ENCODE assay signal across 8 cellular contexts in genomic region chr17:35373532-35373983, GRCh38. TPM values are rescaled to one million over a fixed set of nuclear protein-coding genes. Genes with fewer than 3 reads are reported as not detected.
DNase-seq lines count a peak whose midpoint lies in the region; ATAC-seq and TF ChIP-seq lines count a peak whose summit lies in the region.

Gene SLFN11, minus strand, starts transcription at chr17:35373621. Its CDS starts 9,814 bp downstream, at chr17:35363807.

- peaks cover 0 to 4% of the 10 kb centered on the region in 2 donors for H3K9me3 Mint-ChIP-seq in natural killer cell

- no peaks in the 10 kb centered on the region for H3K36me3 ChIP-seq in PC-3 (ENCODE audit: low read depth, low read length)

- POLR2A ChIA-PET in PC-3 (lab: Charles Lee; ENCODE audit: unreplicated experiment): no interaction called here

- H3K27me3 Mint-ChIP-seq in natural killer cell (ENCODE audit: low read depth in 2 of 2): no peaks in the 10 kb centered on the region

- intact Hi-C loops in PC-3 (cut with micrococcal nuclease) (loop anchor here (5.0 to 10.0 kb wide), 2 partner anchors 89 to 119 kb away; no protein-coding TSS in a partner anchor), natural killer cell (cut with micrococcal nuclease) (loop anchor here (5.0 kb wide), 3 partner anchors 59 to 131 kb away; partner anchors contain the start of genes SLFN12, SLFN13 and SLFN5)

- H3K9ac ChIP-seq in PC-3 (ENCODE audit: low read length): peak within 1 kb of the TSS; percentile 72

- H3K9me2 ChIP-seq in PC-3 (replicated peaks; ENCODE audit: low read length): no peaks in the 10 kb centered on the region

- no peaks in the 10 kb centered on the region for H3K4me1 ChIP-seq in PC-3 (ENCODE audit: insufficient read depth, low read length)

- ATAC-seq in HG03139 (IDR thresholded peaks at IDR 0.05; ENCODE audit: unreplicated experiment) (peak; percentile 46), PC-3 (peak; percentile 80), natural killer cell (peak; percentile 78 to 86 (median 83))

- no peaks in the 10 kb centered on the region for H3K27me3 ChIP-seq in PC-3 (ENCODE audit: low read length)

- H3K79me2 ChIP-seq in PC-3 (ENCODE audit: low read length): no peaks in the 10 kb centered on the region

- H3K4me3 Mint-ChIP-seq in natural killer cell: peak within 1 kb of the TSS; percentile 98

- no peaks in the 10 kb centered on the region for H4K20me1 ChIP-seq in PC-3 (ENCODE audit: low read length)

- CTCF ChIA-PET in PC-3 (lab: Charles Lee): interaction anchor here (0.6 kb wide), 1 partner anchor 126 kb away, joined by 5 read pairs; no protein-coding TSS in a partner anchor

- peaks cover 23 to 37% of the 10 kb centered on the region in 2 donors for H3K4me1 Mint-ChIP-seq in natural killer cell

- no TSS peak for BruUV-seq in PC-3 (replicated peaks; lab: Mats Ljungman, UMichigan)

- DNase-seq in G401 (ENCODE audit: low spot score) (peak; percentile 8), PC-3 (peak; percentile 53), fibroblast of gingiva (ENCODE audit: low read depth) (peak; percentile 97), natural killer cell (peak; percentile 62), middle frontal gyrus (ENCODE audit: extremely low spot score, low spot score) (no peak)
- DNase-seq in activated T-helper 1 cell treated with anti-CD3 and anti-CD28 coated beads, Interleukin-2, amount 50 U/mL, for 16 hours (ENCODE audit: low read depth in 1 of 2, low spot score in 1 of 2): peak; percentile 46 to 77
- peak; percentile 69 to 86 (median 82) for DNase-seq in stimulated activated naive CD4-positive, alpha-beta T cell (lab: John Stamatoyannopoulos, UW)

- peak within 1 kb of the TSS; percentile 95 to 97 for H3K27ac Mint-ChIP-seq in natural killer cell

- peak within 1 kb of the TSS; percentile 87 for H2AFZ ChIP-seq in PC-3 (ENCODE audit: low read length)

- peak within 1 kb of the TSS; percentile 78 for H3K4me3 ChIP-seq in PC-3 (ENCODE audit: low read length)

- H3K4me2 ChIP-seq in PC-3 (ENCODE audit: low read length): peak within 1 kb of the TSS; percentile 91

- TF ChIP-seq CTCF in PC-3 (conservative IDR thresholded peaks at IDR 0.05; ENCODE audit: low read depth, low read length) (no peak), natural killer cell (IDR thresholded peaks at IDR 0.05) (no peak)

- H3F3A ChIP-seq in PC-3 (ENCODE audit: low read length, unreplicated experiment): no peaks in the 10 kb centered on the region

- H3K9me3 ChIP-seq in PC-3 (ENCODE audit: low read length): no peaks in the 10 kb centered on the region

- peak within 1 kb of the TSS; percentile 9; the same call in 1 of the 2 replicates for H3K27ac ChIP-seq in PC-3 (ENCODE audit: low read length)

- in situ Hi-C loops in G401 (cut with HindIII; ENCODE audit: low sequenced_read_pairs): no loop called here

- no peaks in the 10 kb centered on the region for H3K36me3 Mint-ChIP-seq in natural killer cell

RNA-seq across cellular contexts. Expression of gene SLFN11, which starts in this region (rescaled TPM):
- not detected in 2 replicates for total RNA-seq in G401 (2014; rRNA removed; shearing (Covaris generic))
- total RNA-seq in PC-3 (2014; rRNA removed): 7.5 and 13.9 TPM in 2 replicates
- total RNA-seq in natural killer cell: 10 to 100 TPM; 22.9 to 31.8 (median 26.8) TPM

Comparison
In these comparisons a context has a peak if more than half of its experiments do, and no peak if none do; other contexts are left out.
1. Peak in DNase-seq in G401; RNA of the gene not detected or under 1 TPM.